ENCODE assay signal across 21 cellular contexts in the genomic region with DNA sequence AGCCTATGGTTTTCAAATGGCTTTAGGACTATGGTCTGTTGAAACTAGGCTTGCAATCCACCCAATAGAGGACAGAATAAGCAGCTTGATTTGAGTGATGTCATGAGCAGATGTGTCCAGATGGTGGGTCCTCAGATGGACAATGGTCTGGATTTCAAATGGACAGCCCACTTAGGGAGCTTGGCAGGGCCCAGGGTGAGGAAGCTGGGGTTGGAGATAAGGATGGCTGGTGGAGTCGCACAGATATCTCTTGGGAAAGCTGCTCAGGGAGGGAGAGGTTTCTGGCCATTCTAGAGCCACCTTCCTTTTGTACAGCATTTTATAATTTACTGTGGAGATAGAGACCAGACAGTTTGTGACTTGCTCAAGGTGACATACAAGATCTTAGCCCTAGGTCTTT. TPM values are rescaled to one million over a fixed set of nuclear protein-coding genes. Genes with fewer than 3 reads are reported as not detected.
"Had no signal": no experiment of that assay in that cellular context is flagged by ENCODE, and none has a peak within 500 bp of the region (broad histone marks: within the 10 kb centered on the region; RNA-seq: fewer than 3 reads in every experiment).

No MANE protein-coding gene starts in this region.

- H3K4me1 ChIP-seq: left lung had no signal

- H3K9ac ChIP-seq: neural progenitor cell had no signal

- H3K36me3 ChIP-seq: brain microvascular endothelial cell, left lung, neural progenitor cell, tibial nerve had no signal

- ATAC-seq: left lung; naive thymus-derived CD4-positive, alpha-beta T cell; right cardiac atrium had no signal

- H3K27ac Mint-ChIP-seq: activated B cell treated with CpG ODN at 0.5 μM for 24 hours; dendritic cell treated with granulocyte-macrophage colony-stimulating factor and Interleukin-4, amounts not matched to agents 40 ng/mL and 50 ng/mL, for 4 days; naive thymus-derived CD4-positive, alpha-beta T cell; neural progenitor cell; T-helper 1 cell treated with Interleukin-12 subunit alpha and Interleukin-12 subunit beta and Interleukin-4 antibody, amounts not matched to agents 30 μg/mL and 1 μg/mL, for 36 hours had no signal

- DNase-seq: activated B cell treated with CpG ODN at 0.5 μM for 24 hours; activated gamma-delta T cell treated with Interleukin-2 at 50 U/mL for 16 hours; activated naive CD4-positive, alpha-beta T cell treated with anti-CD3 and anti-CD28 coated beads, Interleukin-2, amount 50 U/mL, for 16 hours; activated T-cell treated with anti-CD3 and anti-CD28 coated beads, Interleukin-2, amount 50 U/mL, for 1 hour; amniotic stem cell; brain microvascular endothelial cell; esophagus squamous epithelium; left lung; naive thymus-derived CD4-positive, alpha-beta T cell; occipital lobe; right cardiac atrium; stimulated activated CD4-positive, alpha-beta T cell treated with anti-CD3 and anti-CD28 coated beads, Interleukin-15, amount 100 ng/mL, for 24 hours; stimulated activated CD4-positive, alpha-beta T cell treated with anti-CD3 and anti-CD28 coated beads, Interleukin-2, amount 100 ng/mL, for 24 hours; stimulated activated naive CD4-positive, alpha-beta T cell; SW 1271; T-helper 9 cell had no signal

- H3K27me3 ChIP-seq: esophagus squamous epithelium, neural progenitor cell, tibial nerve had no signal

- H3K4me3 Mint-ChIP-seq: activated B cell treated with CpG ODN at 0.5 μM for 24 hours; dendritic cell treated with granulocyte-macrophage colony-stimulating factor and Interleukin-4, amounts not matched to agents 40 ng/mL and 50 ng/mL, for 4 days; naive thymus-derived CD4-positive, alpha-beta T cell; neural progenitor cell; T-helper 1 cell treated with Interleukin-12 subunit alpha and Interleukin-12 subunit beta and Interleukin-4 antibody, amounts not matched to agents 30 μg/mL and 1 μg/mL, for 36 hours had no signal

- H3K4me3 ChIP-seq: esophagus squamous epithelium, left lung, neural progenitor cell, tibial nerve had no signal

- H3K36me3 Mint-ChIP-seq: naive thymus-derived CD4-positive, alpha-beta T cell; neural progenitor cell had no signal

- H3K27ac ChIP-seq: brain microvascular endothelial cell, esophagus squamous epithelium, left lung, neural progenitor cell, tibial nerve had no signal

- H3K4me2 ChIP-seq: neural progenitor cell had no signal

- H3K9me3 Mint-ChIP-seq: activated B cell treated with CpG ODN at 0.5 μM for 24 hours; dendritic cell treated with granulocyte-macrophage colony-stimulating factor and Interleukin-4, amounts not matched to agents 40 ng/mL and 50 ng/mL, for 4 days; naive thymus-derived CD4-positive, alpha-beta T cell; neural progenitor cell; T-helper 1 cell treated with Interleukin-12 subunit alpha and Interleukin-12 subunit beta and Interleukin-4 antibody, amounts not matched to agents 30 μg/mL and 1 μg/mL, for 36 hours had no signal

- H3K4me1 Mint-ChIP-seq: activated B cell treated with CpG ODN at 0.5 μM for 24 hours had no signal

RNA-seq across cellular contexts. Expression of gene NFASC, which starts 55.0 kb away (rescaled TPM):
- total RNA-seq: pulmonary artery endothelial cell had no signal
- polyA plus RNA-seq: naive thymus-derived CD4-positive, alpha-beta T cell had no signal
